In the genomic region with DNA sequence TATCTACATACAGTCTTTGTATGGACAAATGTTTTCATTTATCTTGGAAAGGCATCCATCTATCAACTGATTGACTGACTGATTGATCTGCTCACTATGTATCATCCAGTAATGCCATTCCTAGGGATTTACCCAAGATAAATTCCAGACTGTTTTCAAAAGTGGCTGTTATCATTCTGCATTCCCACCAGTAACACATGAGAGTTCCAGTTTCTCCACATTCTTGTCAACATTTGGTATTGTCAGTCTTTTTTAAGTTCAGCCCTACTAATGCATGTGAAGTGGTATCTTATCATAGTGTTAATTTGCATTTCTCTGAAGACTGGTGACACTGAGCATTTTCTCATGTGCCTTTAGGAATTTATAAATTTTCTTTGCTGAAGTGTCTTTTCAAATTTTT, we compare ENCODE assay signal across 2 cellular contexts.
TF ChIP-seq lines count a peak whose summit lies in the region.

No MANE protein-coding gene starts in this region.

TF ChIP-seq in HepG2, 621 proteins besides CTCF, POLR2A, EP300 and RAD21 (continued from another document):
- TF ChIP-seq, protein P1, sequence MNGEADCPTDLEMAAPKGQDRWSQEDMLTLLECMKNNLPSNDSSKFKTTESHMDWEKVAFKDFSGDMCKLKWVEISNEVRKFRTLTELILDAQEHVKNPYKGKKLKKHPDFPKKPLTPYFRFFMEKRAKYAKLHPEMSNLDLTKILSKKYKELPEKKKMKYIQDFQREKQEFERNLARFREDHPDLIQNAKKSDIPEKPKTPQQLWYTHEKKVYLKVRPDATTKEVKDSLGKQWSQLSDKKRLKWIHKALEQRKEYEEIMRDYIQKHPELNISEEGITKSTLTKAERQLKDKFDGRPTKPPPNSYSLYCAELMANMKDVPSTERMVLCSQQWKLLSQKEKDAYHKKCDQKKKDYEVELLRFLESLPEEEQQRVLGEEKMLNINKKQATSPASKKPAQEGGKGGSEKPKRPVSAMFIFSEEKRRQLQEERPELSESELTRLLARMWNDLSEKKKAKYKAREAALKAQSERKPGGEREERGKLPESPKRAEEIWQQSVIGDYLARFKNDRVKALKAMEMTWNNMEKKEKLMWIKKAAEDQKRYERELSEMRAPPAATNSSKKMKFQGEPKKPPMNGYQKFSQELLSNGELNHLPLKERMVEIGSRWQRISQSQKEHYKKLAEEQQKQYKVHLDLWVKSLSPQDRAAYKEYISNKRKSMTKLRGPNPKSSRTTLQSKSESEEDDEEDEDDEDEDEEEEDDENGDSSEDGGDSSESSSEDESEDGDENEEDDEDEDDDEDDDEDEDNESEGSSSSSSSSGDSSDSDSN (CRISPR knock-in tag; IDR thresholded peaks at IDR 0.05) = no peak
- TF ChIP-seq, protein P2, sequence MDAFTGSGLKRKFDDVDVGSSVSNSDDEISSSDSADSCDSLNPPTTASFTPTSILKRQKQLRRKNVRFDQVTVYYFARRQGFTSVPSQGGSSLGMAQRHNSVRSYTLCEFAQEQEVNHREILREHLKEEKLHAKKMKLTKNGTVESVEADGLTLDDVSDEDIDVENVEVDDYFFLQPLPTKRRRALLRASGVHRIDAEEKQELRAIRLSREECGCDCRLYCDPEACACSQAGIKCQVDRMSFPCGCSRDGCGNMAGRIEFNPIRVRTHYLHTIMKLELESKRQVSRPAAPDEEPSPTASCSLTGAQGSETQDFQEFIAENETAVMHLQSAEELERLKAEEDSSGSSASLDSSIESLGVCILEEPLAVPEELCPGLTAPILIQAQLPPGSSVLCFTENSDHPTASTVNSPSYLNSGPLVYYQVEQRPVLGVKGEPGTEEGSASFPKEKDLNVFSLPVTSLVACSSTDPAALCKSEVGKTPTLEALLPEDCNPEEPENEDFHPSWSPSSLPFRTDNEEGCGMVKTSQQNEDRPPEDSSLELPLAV (CRISPR knock-in tag; conservative IDR thresholded peaks at IDR 0.05; ENCODE audit: low read depth) = no peak
- TF ChIP-seq ZSCAN12 (CRISPR knock-in tag; IDR thresholded peaks at IDR 0.05) = no peak
- no peak for TF ChIP-seq STAT5B (CRISPR knock-in tag; IDR thresholded peaks at IDR 0.05)
- TF ChIP-seq ZNF7 (CRISPR knock-in tag; IDR thresholded peaks at IDR 0.05) = peak; percentile 16; the same call in 1 of the 2 replicates
- no peak for TF ChIP-seq ZMAT3 (CRISPR knock-in tag; conservative IDR thresholded peaks at IDR 0.05)

TF ChIP-seq in HEK293, 187 proteins besides CTCF, POLR2A, EP300 and RAD21 (continued from another document):
- TF ChIP-seq, protein P3, sequence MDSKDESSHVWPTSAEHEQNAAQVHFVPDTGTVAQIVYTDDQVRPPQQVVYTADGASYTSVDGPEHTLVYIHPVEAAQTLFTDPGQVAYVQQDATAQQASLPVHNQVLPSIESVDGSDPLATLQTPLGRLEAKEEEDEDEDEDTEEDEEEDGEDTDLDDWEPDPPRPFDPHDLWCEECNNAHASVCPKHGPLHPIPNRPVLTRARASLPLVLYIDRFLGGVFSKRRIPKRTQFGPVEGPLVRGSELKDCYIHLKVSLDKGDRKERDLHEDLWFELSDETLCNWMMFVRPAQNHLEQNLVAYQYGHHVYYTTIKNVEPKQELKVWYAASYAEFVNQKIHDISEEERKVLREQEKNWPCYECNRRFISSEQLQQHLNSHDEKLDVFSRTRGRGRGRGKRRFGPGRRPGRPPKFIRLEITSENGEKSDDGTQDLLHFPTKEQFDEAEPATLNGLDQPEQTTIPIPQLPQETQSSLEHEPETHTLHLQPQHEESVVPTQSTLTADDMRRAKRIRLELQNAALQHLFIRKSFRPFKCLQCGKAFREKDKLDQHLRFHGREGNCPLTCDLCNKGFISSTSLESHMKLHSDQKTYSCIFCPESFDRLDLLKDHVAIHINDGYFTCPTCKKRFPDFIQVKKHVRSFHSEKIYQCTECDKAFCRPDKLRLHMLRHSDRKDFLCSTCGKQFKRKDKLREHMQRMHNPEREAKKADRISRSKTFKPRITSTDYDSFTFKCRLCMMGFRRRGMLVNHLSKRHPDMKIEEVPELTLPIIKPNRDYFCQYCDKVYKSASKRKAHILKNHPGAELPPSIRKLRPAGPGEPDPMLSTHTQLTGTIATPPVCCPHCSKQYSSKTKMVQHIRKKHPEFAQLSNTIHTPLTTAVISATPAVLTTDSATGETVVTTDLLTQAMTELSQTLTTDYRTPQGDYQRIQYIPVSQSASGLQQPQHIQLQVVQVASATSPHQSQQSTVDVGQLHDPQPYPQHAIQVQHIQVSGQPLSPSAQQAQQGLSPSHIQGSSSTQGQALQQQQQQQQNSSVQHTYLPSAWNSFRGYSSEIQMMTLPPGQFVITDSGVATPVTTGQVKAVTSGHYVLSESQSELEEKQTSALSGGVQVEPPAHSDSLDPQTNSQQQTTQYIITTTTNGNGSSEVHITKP (tag by site-specific recombination; IDR thresholded peaks at IDR 0.05) = no peak
- TF ChIP-seq ZNF621 (tag by site-specific recombination; IDR thresholded peaks at IDR 0.05) = no peak
- peak; percentile 36 for TF ChIP-seq SETDB1 (IDR thresholded peaks at IDR 0.05; ENCODE audit: insufficient read length, low read length)
- TF ChIP-seq, protein P4, sequence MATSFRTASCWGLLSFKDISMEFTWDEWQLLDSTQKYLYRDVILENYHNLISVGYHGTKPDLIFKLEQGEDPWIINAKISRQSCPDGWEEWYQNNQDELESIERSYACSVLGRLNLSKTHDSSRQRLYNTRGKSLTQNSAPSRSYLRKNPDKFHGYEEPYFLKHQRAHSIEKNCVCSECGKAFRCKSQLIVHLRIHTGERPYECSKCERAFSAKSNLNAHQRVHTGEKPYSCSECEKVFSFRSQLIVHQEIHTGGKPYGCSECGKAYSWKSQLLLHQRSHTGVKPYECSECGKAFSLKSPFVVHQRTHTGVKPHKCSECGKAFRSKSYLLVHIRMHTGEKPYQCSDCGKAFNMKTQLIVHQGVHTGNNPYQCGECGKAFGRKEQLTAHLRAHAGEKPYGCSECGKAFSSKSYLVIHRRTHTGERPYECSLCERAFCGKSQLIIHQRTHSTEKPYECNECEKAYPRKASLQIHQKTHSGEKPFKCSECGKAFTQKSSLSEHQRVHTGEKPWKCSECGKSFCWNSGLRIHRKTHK (tag by site-specific recombination; IDR thresholded peaks at IDR 0.05) = no peak
- no peak for TF ChIP-seq BCL11A (tag by site-specific recombination; IDR thresholded peaks at IDR 0.05; ENCODE audit: low read depth)
- TF ChIP-seq ZNF2 (tag by site-specific recombination; IDR thresholded peaks at IDR 0.05) = no peak
TF ChIP-seq in HEK293: peak in this region for 1.
